ENCODE assay signal across 19 cellular contexts in genomic region chr2:85714841-85715240, GRCh38. TPM values are rescaled to one million over a fixed set of nuclear protein-coding genes. Genes with fewer than 3 reads are reported as not detected.
DNase-seq lines count a peak whose midpoint lies in the region; ATAC-seq and TF ChIP-seq lines count a peak whose summit lies in the region.
"Had no signal": no experiment of that assay in that cellular context is flagged by ENCODE, and none has a peak within 500 bp of the region (broad histone marks: within the 10 kb centered on the region; RNA-seq: fewer than 3 reads in every experiment).

No MANE protein-coding gene starts in this region.

- H3K4me3 ChIP-seq in Jurkat, Clone E6-1 (ENCODE audit: low read length) = no peak overlapping the region
- H3K4me3 ChIP-seq in upper lobe of right lung = no peak overlapping the region
- H3K4me3 ChIP-seq: BLaER1 had no signal

- intact Hi-C loops in upper lobe of right lung (cut with DNase I) = no loop called here

- H3K27me3 Mint-ChIP-seq in activated CD8-positive, alpha-beta memory T cell treated with anti-CD3 and anti-CD28 coated beads, Interleukin-2, amount 10 ng/mL, durations not matched to agents 7 days and 5 days = peaks cover 24% of the 10 kb centered on the region
- H3K27me3 Mint-ChIP-seq in activated CD8-positive, alpha-beta T cell treated with anti-CD3 and anti-CD28 coated beads, Interleukin-2, amount 10 ng/mL, durations not matched to agents 7 days and 5 days (ENCODE audit: low read depth) = peaks cover 2% of the 10 kb centered on the region
- peaks cover 3% of the 10 kb centered on the region for H3K27me3 Mint-ChIP-seq in activated T-helper 17 cell treated with anti-CD3 and anti-CD28 coated beads, Interleukin-2, amount 50 U/mL, for 72 hours

- TF ChIP-seq CTCF in upper lobe of right lung (IDR thresholded peaks at IDR 0.05) = no peak

- H3K36me3 ChIP-seq in upper lobe of right lung = no peaks in the 10 kb centered on the region
- H3K36me3 ChIP-seq: BLaER1 had no signal

- H3K36me3 Mint-ChIP-seq in activated CD8-positive, alpha-beta memory T cell treated with anti-CD3 and anti-CD28 coated beads, Interleukin-2, amount 10 ng/mL, durations not matched to agents 7 days and 5 days = no peaks in the 10 kb centered on the region
- no peaks in the 10 kb centered on the region for H3K36me3 Mint-ChIP-seq in activated CD8-positive, alpha-beta T cell treated with anti-CD3 and anti-CD28 coated beads, Interleukin-2, amount 10 ng/mL, durations not matched to agents 7 days and 5 days (ENCODE audit: low read depth)
- no peaks in the 10 kb centered on the region for H3K36me3 Mint-ChIP-seq in activated T-helper 17 cell treated with anti-CD3 and anti-CD28 coated beads, Interleukin-2, amount 50 U/mL, for 72 hours (ENCODE audit: low read depth)
- H3K36me3 Mint-ChIP-seq: CD8-positive, alpha-beta T cell had no signal

- H3K27ac Mint-ChIP-seq in activated CD8-positive, alpha-beta memory T cell treated with anti-CD3 and anti-CD28 coated beads, Interleukin-2, amount 10 ng/mL, durations not matched to agents 7 days and 5 days = no peak overlapping the region
- peak overlapping the region; percentile 74 for H3K27ac Mint-ChIP-seq in activated CD8-positive, alpha-beta T cell treated with anti-CD3 and anti-CD28 coated beads, Interleukin-2, amount 10 ng/mL, durations not matched to agents 7 days and 5 days
- no peak overlapping the region for H3K27ac Mint-ChIP-seq in activated T-helper 17 cell treated with anti-CD3 and anti-CD28 coated beads, Interleukin-2, amount 50 U/mL, for 72 hours
- H3K27ac Mint-ChIP-seq: CD8-positive, alpha-beta T cell had no signal

- ATAC-seq in activated CD8-positive, alpha-beta memory T cell treated with anti-CD3 and anti-CD28 coated beads, Interleukin-2, amount 10 ng/mL, durations not matched to agents 7 days and 5 days = peak; percentile 46
- ATAC-seq in activated CD8-positive, alpha-beta T cell treated with anti-CD3 and anti-CD28 coated beads, Interleukin-2, amount 10 ng/mL, durations not matched to agents 7 days and 5 days = peak; percentile 66
- ATAC-seq in upper lobe of right lung (no peak), GM19452 (IDR thresholded peaks at IDR 0.05; ENCODE audit: unreplicated experiment) (no peak)
- ATAC-seq in activated T-helper 17 cell treated with anti-CD3 and anti-CD28 coated beads, Interleukin-2, amount 50 U/mL, for 72 hours (replicated peaks) = no peak
- ATAC-seq: CD8-positive, alpha-beta T cell had no signal

- CTCF ChIA-PET in activated CD8-positive, alpha-beta memory T cell treated with anti-CD3 and anti-CD28 coated beads, Interleukin-2, amount 10 ng/mL, durations not matched to agents 7 days and 5 days (lab: Charles Lee) = interaction anchor here (1.2 to 6.0 kb wide), 6 partner anchors 7 to 99 kb away, joined by 3 to 31 read pairs (median 12); no protein-coding TSS in a partner anchor
- CTCF ChIA-PET in activated CD8-positive, alpha-beta T cell treated with anti-CD3 and anti-CD28 coated beads, Interleukin-2, amount 10 ng/mL, durations not matched to agents 7 days and 5 days (lab: Charles Lee) = interaction anchor here (1.2 to 7.2 kb wide), 5 partner anchors 9 to 78 kb away, joined by 4 to 57 read pairs (median 15); no protein-coding TSS in a partner anchor

- peaks cover 46% of the 10 kb centered on the region for H3K4me1 ChIP-seq in upper lobe of right lung

- H3K9me3 Mint-ChIP-seq in activated CD8-positive, alpha-beta memory T cell treated with anti-CD3 and anti-CD28 coated beads, Interleukin-2, amount 10 ng/mL, durations not matched to agents 7 days and 5 days (ENCODE audit: low read depth) = no peaks in the 10 kb centered on the region
- H3K9me3 Mint-ChIP-seq in activated CD8-positive, alpha-beta T cell treated with anti-CD3 and anti-CD28 coated beads, Interleukin-2, amount 10 ng/mL, durations not matched to agents 7 days and 5 days (ENCODE audit: insufficient read depth) = no peaks in the 10 kb centered on the region
- no peaks in the 10 kb centered on the region for H3K9me3 Mint-ChIP-seq in activated T-helper 17 cell treated with anti-CD3 and anti-CD28 coated beads, Interleukin-2, amount 50 U/mL, for 72 hours
- H3K9me3 Mint-ChIP-seq: CD8-positive, alpha-beta T cell had no signal

- no peaks in the 10 kb centered on the region for H3K9me3 ChIP-seq in upper lobe of right lung
- H3K9me3 ChIP-seq: BLaER1 had no signal

- DNase-seq in activated CD8-positive, alpha-beta memory T cell treated with anti-CD3 and anti-CD28 coated beads, Interleukin-2, amount 10 ng/mL, durations not matched to agents 7 days and 5 days = no peak
- DNase-seq in activated CD8-positive, alpha-beta memory T cell treated with anti-CD3 and anti-CD28 coated beads, Interleukin-2, amount 50 U/mL, for 4 hours = no peak
- DNase-seq in Jurkat, Clone E6-1 (ENCODE audit: low read depth, low spot score) = peak; percentile 17
- DNase-seq in activated CD8-positive, alpha-beta T cell treated with anti-CD3 and anti-CD28 coated beads, Interleukin-2, amount 10 ng/mL, durations not matched to agents 7 days and 5 days = no peak
- no peak for DNase-seq in upper lobe of right lung
- DNase-seq: Calu3; CD8-positive, alpha-beta T cell; NCI-H187; NCI-H2107; NCI-H2227 treated with DMSO at 0.1 percent for 48 hours; NCI-H510A treated with DMSO at 0.1 percent for 48 hours; NCI-H82; SHP77 had no signal

- POLR2A ChIA-PET in activated CD8-positive, alpha-beta T cell treated with anti-CD3 and anti-CD28 coated beads, Interleukin-2, amount 10 ng/mL, durations not matched to agents 7 days and 5 days (lab: Charles Lee) = no interaction called here

- H3K4me1 Mint-ChIP-seq in activated CD8-positive, alpha-beta memory T cell treated with anti-CD3 and anti-CD28 coated beads, Interleukin-2, amount 10 ng/mL, durations not matched to agents 7 days and 5 days = peaks cover 26% of the 10 kb centered on the region
- H3K4me1 Mint-ChIP-seq in activated CD8-positive, alpha-beta T cell treated with anti-CD3 and anti-CD28 coated beads, Interleukin-2, amount 10 ng/mL, durations not matched to agents 7 days and 5 days (ENCODE audit: low read depth) = peaks cover 37% of the 10 kb centered on the region
- H3K4me1 Mint-ChIP-seq in activated T-helper 17 cell treated with anti-CD3 and anti-CD28 coated beads, Interleukin-2, amount 50 U/mL, for 72 hours = peaks cover 4% of the 10 kb centered on the region

- peak overlapping the region; percentile 94 for H3K27ac ChIP-seq in upper lobe of right lung
- H3K27ac ChIP-seq: BLaER1 had no signal

- H3K27me3 ChIP-seq in upper lobe of right lung = no peaks in the 10 kb centered on the region
- H3K27me3 ChIP-seq: BLaER1 had no signal

- no peak overlapping the region for H3K4me3 Mint-ChIP-seq in activated CD8-positive, alpha-beta memory T cell treated with anti-CD3 and anti-CD28 coated beads, Interleukin-2, amount 10 ng/mL, durations not matched to agents 7 days and 5 days
- H3K4me3 Mint-ChIP-seq in activated CD8-positive, alpha-beta T cell treated with anti-CD3 and anti-CD28 coated beads, Interleukin-2, amount 10 ng/mL, durations not matched to agents 7 days and 5 days = no peak overlapping the region
- no peak overlapping the region for H3K4me3 Mint-ChIP-seq in activated T-helper 17 cell treated with anti-CD3 and anti-CD28 coated beads, Interleukin-2, amount 50 U/mL, for 72 hours
- H3K4me3 Mint-ChIP-seq: CD8-positive, alpha-beta T cell had no signal

RNA-seq across cellular contexts. Expression of gene GNLY, which starts 20.7 kb away (rescaled TPM):
- 1,000 to 10,000 TPM in 1 of 2 experiments, 100 to 1,000 TPM in 1; 364 to 1,915 TPM for total RNA-seq in activated CD8-positive, alpha-beta memory T cell treated with anti-CD3 and anti-CD28 coated beads, Interleukin-2, amount 10 ng/mL, durations not matched to agents 7 days and 5 days
- not detected for polyA plus RNA-seq in Jurkat, Clone E6-1 (2012; ENCODE audit: insufficient read depth, insufficient read length)
- total RNA-seq in activated CD8-positive, alpha-beta T cell treated with anti-CD3 and anti-CD28 coated beads, Interleukin-2, amount 10 ng/mL, durations not matched to agents 7 days and 5 days = 100 to 1,000 TPM; 136 to 143 TPM
- 18.5 TPM for total RNA-seq in upper lobe of right lung
- 10 to 100 TPM; 10.6 to 32.4 TPM for total RNA-seq in activated T-helper 17 cell treated with anti-CD3 and anti-CD28 coated beads, Interleukin-2, amount 50 U/mL, for 72 hours
- total RNA-seq: A673, Calu3, H1, RPMI7951 had no signal

RNA-seq across cellular contexts. Expression of gene ATOH8, which starts 39.0 kb away (rescaled TPM):
- total RNA-seq in activated CD8-positive, alpha-beta memory T cell treated with anti-CD3 and anti-CD28 coated beads, Interleukin-2, amount 10 ng/mL, durations not matched to agents 7 days and 5 days = under 1 TPM; 0.12 to 0.40 TPM
- not detected for polyA plus RNA-seq in Jurkat, Clone E6-1 (2012; ENCODE audit: insufficient read depth, insufficient read length)
- total RNA-seq in activated CD8-positive, alpha-beta T cell treated with anti-CD3 and anti-CD28 coated beads, Interleukin-2, amount 10 ng/mL, durations not matched to agents 7 days and 5 days = under 1 TPM; 0.11 to 0.13 TPM
- 93.6 TPM for total RNA-seq in upper lobe of right lung
- not detected for total RNA-seq in activated T-helper 17 cell treated with anti-CD3 and anti-CD28 coated beads, Interleukin-2, amount 50 U/mL, for 72 hours

RNA-seq across cellular contexts. Expression of gene SFTPB, which starts 46.8 kb away (rescaled TPM):
- not detected for total RNA-seq in activated CD8-positive, alpha-beta memory T cell treated with anti-CD3 and anti-CD28 coated beads, Interleukin-2, amount 10 ng/mL, durations not matched to agents 7 days and 5 days
- polyA plus RNA-seq in Jurkat, Clone E6-1 (2012; ENCODE audit: insufficient read depth, insufficient read length) = not detected
- total RNA-seq in activated CD8-positive, alpha-beta T cell treated with anti-CD3 and anti-CD28 coated beads, Interleukin-2, amount 10 ng/mL, durations not matched to agents 7 days and 5 days = not detected
- total RNA-seq in upper lobe of right lung = 14,872 TPM
- total RNA-seq in activated T-helper 17 cell treated with anti-CD3 and anti-CD28 coated beads, Interleukin-2, amount 50 U/mL, for 72 hours = not detected
- total RNA-seq: A673; Calu3; CD8-positive, alpha-beta T cell; H1; RPMI7951 had no signal
- polyA plus RNA-seq: H1 had no signal

Comparison
In these comparisons a context has a peak if more than half of its experiments do, and no peak if none do; other contexts are left out.
1. ATAC-seq: peak in activated CD8-positive, alpha-beta memory T cell treated with anti-CD3 and anti-CD28 coated beads, Interleukin-2, amount 10 ng/mL, durations not matched to agents 7 days and 5 days (single experiment) and activated CD8-positive, alpha-beta T cell treated with anti-CD3 and anti-CD28 coated beads, Interleukin-2, amount 10 ng/mL, durations not matched to agents 7 days and 5 days (single experiment); none in upper lobe of right lung (single experiment), GM19452 (single experiment) and activated T-helper 17 cell treated with anti-CD3 and anti-CD28 coated beads, Interleukin-2, amount 50 U/mL, for 72 hours (single experiment).
2. RNA of gene ATOH8, which starts 39.0 kb away (total RNA-seq): 93.6 TPM in upper lobe of right lung (single experiment); 0.12 to 0.40 TPM in activated CD8-positive, alpha-beta memory T cell treated with anti-CD3 and anti-CD28 coated beads, Interleukin-2, amount 10 ng/mL, durations not matched to agents 7 days and 5 days, 0.11 to 0.13 TPM in activated CD8-positive, alpha-beta T cell treated with anti-CD3 and anti-CD28 coated beads, Interleukin-2, amount 10 ng/mL, durations not matched to agents 7 days and 5 days and not detected in activated T-helper 17 cell treated with anti-CD3 and anti-CD28 coated beads, Interleukin-2, amount 50 U/mL, for 72 hours; every median in the first group is over 10 times any median in the second.
3. RNA of gene SFTPB, which starts 46.8 kb away (total RNA-seq): 14,872 TPM in upper lobe of right lung (single experiment); not detected in activated T-helper 17 cell treated with anti-CD3 and anti-CD28 coated beads, Interleukin-2, amount 50 U/mL, for 72 hours, not detected in activated CD8-positive, alpha-beta memory T cell treated with anti-CD3 and anti-CD28 coated beads, Interleukin-2, amount 10 ng/mL, durations not matched to agents 7 days and 5 days and not detected in activated CD8-positive, alpha-beta T cell treated with anti-CD3 and anti-CD28 coated beads, Interleukin-2, amount 10 ng/mL, durations not matched to agents 7 days and 5 days; every median in the first group is over 1,000 times any median in the second.